Comparison of ENCODE assay signal across 26 cellular contexts in the genomic region with DNA sequence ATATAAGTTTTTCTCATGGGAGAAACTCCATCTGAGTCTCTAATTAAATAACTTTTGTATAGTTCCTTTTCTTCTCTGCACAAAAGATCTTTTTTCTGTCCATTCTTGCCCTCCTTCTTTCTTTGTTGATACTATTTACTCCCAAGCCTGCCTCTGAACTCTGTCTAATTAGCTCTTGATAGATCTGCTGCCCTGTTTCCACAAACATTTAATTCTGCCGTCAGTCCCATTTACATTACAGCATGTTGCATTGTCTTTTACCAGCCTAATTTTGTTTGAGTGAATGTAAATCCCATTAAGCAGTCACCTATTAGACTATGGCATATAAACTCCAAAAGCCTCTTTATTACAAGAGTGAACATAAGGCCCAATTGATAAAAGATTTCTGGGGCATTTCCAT.
"Had no signal": no experiment of that assay in that cellular context is flagged by ENCODE, and none has a peak within 500 bp of the region (broad histone marks: within the 10 kb centered on the region; RNA-seq: fewer than 3 reads in every experiment).

No MANE protein-coding gene starts in this region.

- H3K9me3 Mint-ChIP-seq: activated naive CD8-positive, alpha-beta T cell treated with anti-CD3 and anti-CD28 coated beads, Interleukin-2, amount 50 U/mL, for 24 hours; activated T-helper 1 cell treated with anti-CD3 and anti-CD28 coated beads, Interleukin-12 subunit alpha, Interleukin-12 subunit beta, Interleukin-2, Interleukin-4 antibody, amounts not matched to agents 30 ng/mL and 10 ng/mL and 1 ng/mL, durations not matched to agents 14 hours and 24 hours and 36 hours; dendritic cell treated with granulocyte-macrophage colony-stimulating factor and Interleukin-4, amounts not matched to agents 40 ng/mL and 50 ng/mL, for 4 days; type B pancreatic cell had no signal

- H3K27me3 Mint-ChIP-seq: activated naive CD8-positive, alpha-beta T cell treated with anti-CD3 and anti-CD28 coated beads, Interleukin-2, amount 50 U/mL, for 24 hours; dendritic cell treated with granulocyte-macrophage colony-stimulating factor and Interleukin-4, amounts not matched to agents 40 ng/mL and 50 ng/mL, for 4 days; naive B cell; type B pancreatic cell had no signal

- DNase-seq: activated CD4-positive, alpha-beta T cell treated with anti-CD3 and anti-CD28 coated beads for 1 hour; activated CD4-positive, alpha-beta T cell treated with anti-CD3 and anti-CD28 coated beads, Interleukin-2, amount 50 U/mL, for 1 hour; activated CD8-positive, alpha-beta T cell treated with anti-CD3 and anti-CD28 coated beads, Interleukin-2, amount 10 ng/mL, durations not matched to agents 7 days and 5 days; activated gamma-delta T cell; activated naive CD4-positive, alpha-beta T cell treated with anti-CD3 and anti-CD28 coated beads, Interleukin-2, amount 50 U/mL, for 16 hours; activated naive CD8-positive, alpha-beta T cell treated with anti-CD3 and anti-CD28 coated beads, Interleukin-2, amount 50 U/mL, for 24 hours; anterior cingulate cortex; body of pancreas; effector CD4-positive, alpha-beta T cell; erythroblast; foreskin fibroblast; kidney; naive B cell; spleen; stimulated activated CD4-positive, alpha-beta T cell treated with anti-CD3 and anti-CD28 coated beads, Interleukin-4, amount 100 ng/mL, for 1 hour; stimulated activated naive CD4-positive, alpha-beta T cell; testis; WERI-Rb-1 had no signal

- H3K4me3 ChIP-seq: body of pancreas, lung, prostate gland, right atrium auricular region, spleen, testis, vagina had no signal

- H3K36me3 Mint-ChIP-seq: naive B cell, type B pancreatic cell had no signal

- ATAC-seq: activated CD8-positive, alpha-beta T cell treated with anti-CD3 and anti-CD28 coated beads, Interleukin-2, amount 10 ng/mL, durations not matched to agents 7 days and 5 days; activated naive CD8-positive, alpha-beta T cell treated with anti-CD3 and anti-CD28 coated beads, Interleukin-2, amount 50 U/mL, for 24 hours; body of pancreas had no signal

- H3K27me3 ChIP-seq: body of pancreas, right atrium auricular region, spleen, testis, vagina had no signal

- H3K4me3 Mint-ChIP-seq: activated CD8-positive, alpha-beta T cell treated with anti-CD3 and anti-CD28 coated beads, Interleukin-2, amount 10 ng/mL, durations not matched to agents 7 days and 5 days; activated naive CD8-positive, alpha-beta T cell treated with anti-CD3 and anti-CD28 coated beads, Interleukin-2, amount 50 U/mL, for 24 hours; activated T-helper 1 cell treated with anti-CD3 and anti-CD28 coated beads, Interleukin-12 subunit alpha, Interleukin-12 subunit beta, Interleukin-2, Interleukin-4 antibody, amounts not matched to agents 30 ng/mL and 10 ng/mL and 1 ng/mL, durations not matched to agents 14 hours and 24 hours and 36 hours; dendritic cell treated with granulocyte-macrophage colony-stimulating factor and Interleukin-4, amounts not matched to agents 40 ng/mL and 50 ng/mL, for 4 days; naive B cell; type B pancreatic cell had no signal

- H3K4me1 ChIP-seq: right atrium auricular region, spleen, vagina had no signal

- H3K36me3 ChIP-seq: prostate gland, right atrium auricular region, spleen, vagina, WERI-Rb-1 had no signal

- H3K9me3 ChIP-seq: body of pancreas, prostate gland, right atrium auricular region, spleen, testis, vagina had no signal

- FAIRE-seq: kidney, TTC549 had no signal

- H3K27ac Mint-ChIP-seq: activated CD8-positive, alpha-beta T cell treated with anti-CD3 and anti-CD28 coated beads, Interleukin-2, amount 10 ng/mL, durations not matched to agents 7 days and 5 days; activated naive CD8-positive, alpha-beta T cell treated with anti-CD3 and anti-CD28 coated beads, Interleukin-2, amount 50 U/mL, for 24 hours; activated T-helper 1 cell treated with anti-CD3 and anti-CD28 coated beads, Interleukin-12 subunit alpha, Interleukin-12 subunit beta, Interleukin-2, Interleukin-4 antibody, amounts not matched to agents 30 ng/mL and 10 ng/mL and 1 ng/mL, durations not matched to agents 14 hours and 24 hours and 36 hours; dendritic cell treated with granulocyte-macrophage colony-stimulating factor and Interleukin-4, amounts not matched to agents 40 ng/mL and 50 ng/mL, for 4 days; naive B cell; type B pancreatic cell had no signal

- H3K27ac ChIP-seq: body of pancreas, prostate gland, right atrium auricular region, spleen, vagina, WERI-Rb-1 had no signal

- H3K4me1 Mint-ChIP-seq: activated naive CD8-positive, alpha-beta T cell treated with anti-CD3 and anti-CD28 coated beads, Interleukin-2, amount 50 U/mL, for 24 hours; naive B cell had no signal
